In genomic region chr2:6917071-6917760, GRCh38 we compare ENCODE assay signal across 8 cellular contexts. TPM values are rescaled to one million over a fixed set of nuclear protein-coding genes. Genes with fewer than 3 reads are reported as not detected.
A peak's percentile ranks its signal among the peaks of the same experiment; 100 is the strongest.
DNase-seq lines count a peak whose midpoint lies in the region; ATAC-seq lines count a peak whose summit lies in the region.

Gene RNF144A, plus strand, starts transcription at chr2:6917412. Its CDS starts 79,515 bp downstream, at chr2:6996927.

- peak within 1 kb of the TSS; percentile 55 for H3K4me3 ChIP-seq in ectodermal cell (ENCODE audit: insufficient read depth, low read depth, low read length)

- peaks cover 44% of the 10 kb centered on the region for H3K4me1 Mint-ChIP-seq in activated CD4-positive, alpha-beta memory T cell treated with anti-CD3 and anti-CD28 coated beads, Interleukin-2, amount 10 ng/mL, durations not matched to agents 7 days and 5 days

- POLR2A ChIA-PET in activated CD4-positive, alpha-beta memory T cell treated with anti-CD3 and anti-CD28 coated beads, Interleukin-2, amount 10 ng/mL, durations not matched to agents 7 days and 5 days (lab: Charles Lee) = interaction anchor here (1.0 to 3.4 kb wide), 8 partner anchors 8 to 52 kb away, joined by 3 to 21 read pairs (median 12); partner anchors contain the start of genes CMPK2 and RSAD2

- H3K9me3 ChIP-seq in ectodermal cell (ENCODE audit: control insufficient read depth, low read length) = no peaks in the 10 kb centered on the region

- H3K27ac ChIP-seq in ectodermal cell (ENCODE audit: insufficient read depth, low read depth, low read length, poor library complexity, severe bottlenecking) = no peak within 1 kb of the TSS

- peak within 1 kb of the TSS; percentile 59 for H3K27ac Mint-ChIP-seq in activated CD4-positive, alpha-beta memory T cell treated with anti-CD3 and anti-CD28 coated beads, Interleukin-2, amount 10 ng/mL, durations not matched to agents 7 days and 5 days

- peaks cover 32% of the 10 kb centered on the region for H3K36me3 Mint-ChIP-seq in activated CD4-positive, alpha-beta memory T cell treated with anti-CD3 and anti-CD28 coated beads, Interleukin-2, amount 10 ng/mL, durations not matched to agents 7 days and 5 days (ENCODE audit: low read depth)

- no peaks in the 10 kb centered on the region for H3K36me3 ChIP-seq in ectodermal cell (ENCODE audit: control insufficient read depth, insufficient read depth, low read length)

- CTCF ChIA-PET in activated CD4-positive, alpha-beta memory T cell treated with anti-CD3 and anti-CD28 coated beads, Interleukin-2, amount 10 ng/mL, durations not matched to agents 7 days and 5 days (lab: Charles Lee) = interaction anchor here (0.7 to 4.2 kb wide), 18 partner anchors 9 to 144 kb away, joined by 3 to 24 read pairs (median 4); partner anchors contain the start of genes CMPK2 and RSAD2

- 2% methylated on average over 90 of the region's 90 CpGs for WGBS in ectodermal cell, 2 experiments

- DNase-seq in NCI-H82 (lab: John Stamatoyannopoulos, UW) (peak; percentile 77), NCI-H82 treated with DMSO at 0.1 percent for 48 hours (lab: John Stamatoyannopoulos, UW; ENCODE audit: unreplicated experiment) (no peak), NCI-H2227 (lab: John Stamatoyannopoulos, UW; ENCODE audit: unreplicated experiment) (peak; percentile 84), medulla oblongata (ENCODE audit: extremely low spot score) (peak; percentile 76)
- peak; percentile 72 for DNase-seq in activated CD4-positive, alpha-beta memory T cell treated with anti-CD3 and anti-CD28 coated beads, Interleukin-2, amount 10 ng/mL, durations not matched to agents 7 days and 5 days
- peak; percentile 68 for DNase-seq in stimulated activated CD8-positive, alpha-beta memory T cell treated with anti-CD3 and anti-CD28 coated beads, Interleukin-15, amount 100 ng/mL, for 24 hours (ENCODE audit: low read depth)

- H3K27me3 Mint-ChIP-seq in activated CD4-positive, alpha-beta memory T cell treated with anti-CD3 and anti-CD28 coated beads, Interleukin-2, amount 10 ng/mL, durations not matched to agents 7 days and 5 days = peaks cover 40% of the 10 kb centered on the region

- peak within 1 kb of the TSS; percentile 60 for H3K4me3 Mint-ChIP-seq in activated CD4-positive, alpha-beta memory T cell treated with anti-CD3 and anti-CD28 coated beads, Interleukin-2, amount 10 ng/mL, durations not matched to agents 7 days and 5 days

- peaks cover 4% of the 10 kb centered on the region for H3K9me3 Mint-ChIP-seq in activated CD4-positive, alpha-beta memory T cell treated with anti-CD3 and anti-CD28 coated beads, Interleukin-2, amount 10 ng/mL, durations not matched to agents 7 days and 5 days

- H3K4me1 ChIP-seq in ectodermal cell (ENCODE audit: control insufficient read depth, insufficient read depth, low read length) = peaks cover 7% of the 10 kb centered on the region

- ATAC-seq in HG02981 (IDR thresholded peaks at IDR 0.05; ENCODE audit: unreplicated experiment) = peak; percentile 84

- peaks cover 13% of the 10 kb centered on the region for H3K27me3 ChIP-seq in ectodermal cell (ENCODE audit: control insufficient read depth, insufficient read depth, low read length, poor library complexity, severe bottlenecking)

RNA-seq across cellular contexts. Expression of gene RNF144A, which starts in this region (rescaled TPM):
- total RNA-seq in activated CD4-positive, alpha-beta memory T cell treated with anti-CD3 and anti-CD28 coated beads, Interleukin-2, amount 10 ng/mL, durations not matched to agents 7 days and 5 days = 10 to 100 TPM; 20.0 to 21.0 TPM
- 24.8 TPM for polyA plus RNA-seq in ectodermal cell (2013, experiment 1 of 4)
- polyA plus RNA-seq in ectodermal cell (2013, experiment 2 of 4) = 26.0 TPM
- 19.9 TPM for polyA plus RNA-seq in ectodermal cell (2013, experiment 3 of 4)
- polyA plus RNA-seq in ectodermal cell (2013, experiment 4 of 4) = 23.0 TPM
